Comparison of ENCODE assay signal across 1 cellular context in genomic region chr17:29593546-29594440, GRCh38.
TF ChIP-seq lines count a peak whose summit lies in the region.

No MANE protein-coding gene starts in this region.

TF ChIP-seq in K562, 482 proteins besides CTCF, POLR2A, EP300 and RAD21 (continued from another document):
- TF ChIP-seq CCAR2 (IDR thresholded peaks at IDR 0.05; ENCODE audit: low read depth, low read length) (no peak), MBD1 (CRISPR knock-in tag; IDR thresholded peaks at IDR 0.05) (no peak), NCOA1 (IDR thresholded peaks at IDR 0.05; ENCODE audit: low read depth) (peak; percentile 98), GTF2E2 (tag; IDR thresholded peaks at IDR 0.05) (no peak), ZBED1 (IDR thresholded peaks at IDR 0.05) (no peak), ZBTB7A (IDR thresholded peaks at IDR 0.05; ENCODE audit: borderline replicate concordance, control insufficient read depth, low read depth, low read length) (peak; percentile 98), ZNF785 (CRISPR knock-in tag; IDR thresholded peaks at IDR 0.05) (no peak), NFYB (IDR thresholded peaks at IDR 0.05; ENCODE audit: extremely low read depth, insufficient read length) (no peak), DACH1 (IDR thresholded peaks at IDR 0.05; ENCODE audit: partially characterized antibody) (no peak), YY1 (IDR thresholded peaks at IDR 0.05; ENCODE audit: borderline replicate concordance in 1 of 3, control insufficient read depth in 1 of 3, extremely low read depth in 1 of 3, insufficient read depth in 3 of 3, insufficient read length in 1 of 3, insufficient replicate concordance in 2 of 3, low read depth in 1 of 3, low read length in 2 of 3) (peak in 1 of 3 experiments; percentile 19), HSF4 (CRISPR knock-in tag; IDR thresholded peaks at IDR 0.05; ENCODE audit: borderline replicate concordance) (no peak)
